In the genomic region with DNA sequence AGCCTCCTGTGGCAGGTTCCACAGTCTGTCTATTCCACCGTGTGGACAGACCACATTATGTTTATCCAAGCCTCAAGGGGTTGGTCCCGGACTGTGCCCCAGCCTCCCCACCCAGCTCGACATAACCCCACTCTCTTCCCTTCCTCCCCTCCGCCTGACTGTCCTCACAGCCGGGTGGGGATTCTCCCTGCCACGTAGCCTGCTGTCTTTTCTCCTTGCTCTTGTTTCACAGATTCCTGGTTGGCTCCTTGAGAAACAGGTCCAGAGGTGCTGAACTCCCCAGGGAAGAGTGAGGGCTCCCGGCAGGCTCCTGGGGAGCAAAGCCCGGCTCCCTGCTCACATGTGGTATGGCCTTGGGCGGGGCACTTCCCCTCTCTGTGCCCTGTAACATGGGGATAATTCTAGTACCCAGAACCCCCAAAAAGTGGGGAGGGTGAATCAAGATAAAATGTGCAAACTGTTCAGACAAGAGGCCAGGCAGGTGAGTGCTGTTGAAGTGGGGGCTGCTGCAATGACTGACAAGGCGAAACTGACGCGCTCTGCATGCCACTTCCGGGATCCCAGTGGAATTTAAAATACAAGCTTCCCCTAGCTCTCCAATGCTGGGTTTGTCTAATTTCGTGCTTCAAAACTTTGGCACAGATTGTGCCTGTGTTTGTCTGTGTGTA, we compare ENCODE assay signal across 18 cellular contexts.
A peak's percentile ranks its signal among the peaks of the same experiment; 100 is the strongest.
DNase-seq lines count a peak whose midpoint lies in the region; ATAC-seq, FAIRE-seq and TF ChIP-seq lines count a peak whose summit lies in the region.
"Had no signal": no experiment of that assay in that cellular context is flagged by ENCODE, and none has a peak within 500 bp of the region (broad histone marks: within the 10 kb centered on the region; RNA-seq: fewer than 3 reads in every experiment).

No MANE protein-coding gene starts in this region.

- H3K18ac ChIP-seq in neuronal stem cell (ENCODE audit: low read length) = no peak overlapping the region

- H4K8ac ChIP-seq in neuronal stem cell (ENCODE audit: low read depth, low read length) = no peak overlapping the region

- H3K4me1 Mint-ChIP-seq in activated T-cell treated with anti-CD3 and anti-CD28 coated beads, Interleukin-2, amount 50 U/mL, for 72 hours (ENCODE audit: low read depth) = peaks cover 20% of the 10 kb centered on the region
- H3K4me1 Mint-ChIP-seq in activated T-cell treated with anti-CD3 and anti-CD28 coated beads, Interleukin-2, amount 50 U/mL, for 24 hours (ENCODE audit: low read depth) = peaks cover 25% of the 10 kb centered on the region
- peaks cover 6% of the 10 kb centered on the region for H3K4me1 Mint-ChIP-seq in astrocyte (ENCODE audit: low read depth, unreplicated experiment)

- no CpG with 5 or more reads among the region's 14 CpGs for WGBS in neuronal stem cell (ENCODE audit: extremely low coverage in 2 of 2, insufficient read length in 2 of 2, insufficient replicate concordance in 1 of 2), 2 donors

- peak overlapping the region; percentile 79 for H3K4me2 ChIP-seq in Loucy (ENCODE audit: low read depth, low read length, poor library complexity, severe bottlenecking)
- H3K4me2 ChIP-seq in astrocyte (ENCODE audit: low read length) = no peak overlapping the region
- no peak overlapping the region for H3K4me2 ChIP-seq in neuronal stem cell (ENCODE audit: insufficient read depth, low read length, poor library complexity, severe bottlenecking)
- H3K4me2 ChIP-seq: neural progenitor cell had no signal

- no peaks in the 10 kb centered on the region for H3K36me3 Mint-ChIP-seq in activated T-cell treated with anti-CD3 and anti-CD28 coated beads, Interleukin-2, amount 50 U/mL, for 72 hours (ENCODE audit: insufficient read depth in 2 of 2)
- H3K36me3 Mint-ChIP-seq in activated T-cell treated with anti-CD3 and anti-CD28 coated beads, Interleukin-2, amount 50 U/mL, for 24 hours (ENCODE audit: low read depth) = no peaks in the 10 kb centered on the region
- peaks cover 2% of the 10 kb centered on the region for H3K36me3 Mint-ChIP-seq in astrocyte (ENCODE audit: low read depth, unreplicated experiment)
- H3K36me3 Mint-ChIP-seq: neural progenitor cell, WTC11 had no signal

- H3K23ac ChIP-seq in neuronal stem cell (ENCODE audit: low read depth, low read length, poor library complexity) = peak overlapping the region; percentile 30

- no peak overlapping the region for H2BK5ac ChIP-seq in neuronal stem cell (ENCODE audit: low read length)

- peak overlapping the region; percentile 32 for H3K4ac ChIP-seq in neuronal stem cell (ENCODE audit: low read length)

- H4K91ac ChIP-seq in neuronal stem cell (ENCODE audit: low read depth, low read length, poor library complexity) = no peak overlapping the region

- TF ChIP-seq CTCF in Loucy (conservative IDR thresholded peaks at IDR 0.05; ENCODE audit: low read length) = no peak
- no peak for TF ChIP-seq CTCF in astrocyte (IDR thresholded peaks at IDR 0.05; ENCODE audit: insufficient read depth, low read depth, low read length)

- no peaks in the 10 kb centered on the region for H3K9me2 ChIP-seq in Loucy (replicated peaks; ENCODE audit: low read depth, low read length)

- peaks cover 1% of the 10 kb centered on the region for H3K79me1 ChIP-seq in neuronal stem cell (ENCODE audit: low read depth, low read length)

- no peak overlapping the region for H3K4me3 Mint-ChIP-seq in activated T-cell treated with anti-CD3 and anti-CD28 coated beads, Interleukin-2, amount 50 U/mL, for 72 hours
- H3K4me3 Mint-ChIP-seq in activated T-cell treated with anti-CD3 and anti-CD28 coated beads, Interleukin-2, amount 50 U/mL, for 24 hours = no peak overlapping the region
- H3K4me3 Mint-ChIP-seq in astrocyte (ENCODE audit: unreplicated experiment) = peak overlapping the region; percentile 37
- H3K4me3 Mint-ChIP-seq: neural progenitor cell, WTC11 had no signal

- no peaks in the 10 kb centered on the region for H3K36me3 ChIP-seq in Loucy (ENCODE audit: insufficient read depth, low read length)
- H3K36me3 ChIP-seq in astrocyte (ENCODE audit: insufficient read depth, low read length) = no peaks in the 10 kb centered on the region
- no peaks in the 10 kb centered on the region for H3K36me3 ChIP-seq in neuronal stem cell (replicated peaks in 1 of 2; ENCODE audit: control insufficient read depth in 2 of 2, insufficient read depth in 2 of 2, low read length in 2 of 2)
- H3K36me3 ChIP-seq: neural progenitor cell, right lobe of liver, SJCRH30, stomach had no signal

- H2BK15ac ChIP-seq in neuronal stem cell (ENCODE audit: low read length) = no peak overlapping the region

- no peak overlapping the region for H2BK12ac ChIP-seq in neuronal stem cell (ENCODE audit: low read length)

- ATAC-seq in activated T-cell treated with anti-CD3 and anti-CD28 coated beads, Interleukin-2, amount 50 U/mL, for 72 hours (replicated peaks in 1 of 2) = peak; percentile 27 to 28
- ATAC-seq in GM21423 (IDR thresholded peaks at IDR 0.05; ENCODE audit: unreplicated experiment) = no peak
- ATAC-seq: right lobe of liver, WTC11 had no signal

- H3K27me3 ChIP-seq in Loucy (ENCODE audit: insufficient read depth, low read length, poor library complexity, severe bottlenecking) (no peaks in the 10 kb centered on the region), astrocyte (ENCODE audit: insufficient read depth, low read length) (peaks cover 8% of the 10 kb centered on the region), neuronal stem cell (ENCODE audit: control insufficient read depth in 3 of 3, insufficient read depth in 3 of 3, low read depth in 1 of 3, low read length in 3 of 3) (no peaks in the 10 kb centered on the region)
- H3K27me3 ChIP-seq: neural progenitor cell, right lobe of liver had no signal

- H3K27me3 Mint-ChIP-seq in activated T-cell treated with anti-CD3 and anti-CD28 coated beads, Interleukin-2, amount 50 U/mL, for 72 hours (ENCODE audit: low read depth) = peaks cover 8% of the 10 kb centered on the region
- peaks cover 10% of the 10 kb centered on the region for H3K27me3 Mint-ChIP-seq in activated T-cell treated with anti-CD3 and anti-CD28 coated beads, Interleukin-2, amount 50 U/mL, for 24 hours
- H3K27me3 Mint-ChIP-seq in astrocyte (ENCODE audit: low read depth, unreplicated experiment) = peaks cover 38% of the 10 kb centered on the region

- H3K4me3 ChIP-seq in Loucy (ENCODE audit: low read length, poor library complexity, severe bottlenecking) (no peak overlapping the region), astrocyte (ENCODE audit: insufficient read depth, low read depth, low read length) (no peak overlapping the region), neuronal stem cell (ENCODE audit: low read length in 2 of 2) (no peak overlapping the region)
- H3K4me3 ChIP-seq: GM23248, neural progenitor cell, right lobe of liver, SJCRH30, stomach had no signal

- no peaks in the 10 kb centered on the region for H3F3A ChIP-seq in Loucy (ENCODE audit: low read depth)

- H3K9ac ChIP-seq in Loucy (ENCODE audit: low read depth, low read length, poor library complexity, severe bottlenecking) (peak overlapping the region; percentile 74), astrocyte (ENCODE audit: low read length) (no peak overlapping the region), neuronal stem cell (ENCODE audit: low read depth, low read length, poor library complexity) (no peak overlapping the region)
- H3K9ac ChIP-seq: GM23248, neural progenitor cell had no signal

- DNase-seq in activated T-cell treated with anti-CD3 and anti-CD28 coated beads, Interleukin-2, amount 50 U/mL, for 72 hours = peak in 1 of 2 donors; percentile 8
- DNase-seq in activated T-cell treated with anti-CD3 and anti-CD28 coated beads, Interleukin-2, amount 50 U/mL, for 24 hours = no peak
- DNase-seq in astrocyte (ENCODE audit: low read depth) (no peak), neuronal stem cell (ENCODE audit: low spot score) (no peak), ecto neural progenitor cell (ENCODE audit: low spot score) (no peak)
- no peak for DNase-seq in central memory CD4-positive, alpha-beta T cell
- DNase-seq: activated effector memory CD4-positive, alpha-beta T cell treated with anti-CD3 and anti-CD28 coated beads, Interleukin-2, amount 50 U/mL, for 16 hours; GM23248; Kasumi-1; NCI-H187; SJCRH30; stimulated activated CD4-positive, alpha-beta T cell treated with anti-CD3 and anti-CD28 coated beads, Interleukin-4, amount 100 ng/mL, for 4 hours; stomach had no signal

- H3K4me1 ChIP-seq in Loucy (ENCODE audit: insufficient read depth, low read length, poor library complexity, severe bottlenecking) = peaks cover 63% of the 10 kb centered on the region
- H3K4me1 ChIP-seq in astrocyte (ENCODE audit: insufficient read depth, low read length) = no peaks in the 10 kb centered on the region
- H3K4me1 ChIP-seq in neuronal stem cell (ENCODE audit: control insufficient read depth in 2 of 2, insufficient read depth in 1 of 2, low read depth in 1 of 2, low read length in 2 of 2) = peaks cover 4% of the 10 kb centered on the region in 2 donors
- H3K4me1 ChIP-seq: neural progenitor cell, right lobe of liver, SJCRH30 had no signal

- H3K27ac ChIP-seq in astrocyte (ENCODE audit: low read depth, low read length) (no peak overlapping the region), neuronal stem cell (replicated peaks; ENCODE audit: low read length) (no peak overlapping the region)
- H3K27ac ChIP-seq: GM23248, neural progenitor cell, right lobe of liver, SJCRH30, stomach had no signal

- no peak overlapping the region for H3K27ac Mint-ChIP-seq in activated T-cell treated with anti-CD3 and anti-CD28 coated beads, Interleukin-2, amount 50 U/mL, for 72 hours
- no peak overlapping the region for H3K27ac Mint-ChIP-seq in activated T-cell treated with anti-CD3 and anti-CD28 coated beads, Interleukin-2, amount 50 U/mL, for 24 hours
- H3K27ac Mint-ChIP-seq in astrocyte (ENCODE audit: unreplicated experiment) = no peak overlapping the region

- FAIRE-seq in astrocyte (lab: Jason Lieb, UNC) = no peak

- H3K9me3 Mint-ChIP-seq in activated T-cell treated with anti-CD3 and anti-CD28 coated beads, Interleukin-2, amount 50 U/mL, for 72 hours = no peaks in the 10 kb centered on the region
- H3K9me3 Mint-ChIP-seq in activated T-cell treated with anti-CD3 and anti-CD28 coated beads, Interleukin-2, amount 50 U/mL, for 24 hours = no peaks in the 10 kb centered on the region
- no peaks in the 10 kb centered on the region for H3K9me3 Mint-ChIP-seq in astrocyte (ENCODE audit: unreplicated experiment)
- H3K9me3 Mint-ChIP-seq: neural progenitor cell, WTC11 had no signal

- H3K9me3 ChIP-seq in Loucy (ENCODE audit: insufficient read depth, low read depth, low read length) = no peaks in the 10 kb centered on the region
- no peaks in the 10 kb centered on the region for H3K9me3 ChIP-seq in astrocyte (ENCODE audit: insufficient read depth, low read depth, low read length)
- no peaks in the 10 kb centered on the region for H3K9me3 ChIP-seq in neuronal stem cell (replicated peaks in 1 of 2; ENCODE audit: control insufficient read depth in 2 of 2, insufficient read depth in 1 of 2, low read depth in 1 of 2, low read length in 2 of 2)
- H3K9me3 ChIP-seq: right lobe of liver, SJCRH30, stomach had no signal

- H2AFZ ChIP-seq in Loucy (ENCODE audit: low read length) (no peak overlapping the region), astrocyte (ENCODE audit: low read depth, low read length) (no peak overlapping the region), neuronal stem cell (ENCODE audit: low read length) (peak overlapping the region; percentile 43)
- H2AFZ ChIP-seq: GM23248, neural progenitor cell had no signal

- H3K14ac ChIP-seq in neuronal stem cell (ENCODE audit: low read length) = no peak overlapping the region

- H4K20me1 ChIP-seq in Loucy (ENCODE audit: insufficient read depth, low read length, poor library complexity, severe bottlenecking) (no peaks in the 10 kb centered on the region), astrocyte (ENCODE audit: insufficient read depth, low read length) (no peaks in the 10 kb centered on the region)

- H3K79me2 ChIP-seq in Loucy (ENCODE audit: insufficient read depth, low read length) = no peaks in the 10 kb centered on the region
- H3K79me2 ChIP-seq in astrocyte (ENCODE audit: insufficient read depth, low read length) = no peaks in the 10 kb centered on the region

- peak overlapping the region; percentile 57 for H2AK5ac ChIP-seq in neuronal stem cell (ENCODE audit: low read depth, low read length)

- no peak overlapping the region for H2BK120ac ChIP-seq in neuronal stem cell (ENCODE audit: low read depth, low read length)
